19 cellular contexts compared by ENCODE assay signal in the genomic region with DNA sequence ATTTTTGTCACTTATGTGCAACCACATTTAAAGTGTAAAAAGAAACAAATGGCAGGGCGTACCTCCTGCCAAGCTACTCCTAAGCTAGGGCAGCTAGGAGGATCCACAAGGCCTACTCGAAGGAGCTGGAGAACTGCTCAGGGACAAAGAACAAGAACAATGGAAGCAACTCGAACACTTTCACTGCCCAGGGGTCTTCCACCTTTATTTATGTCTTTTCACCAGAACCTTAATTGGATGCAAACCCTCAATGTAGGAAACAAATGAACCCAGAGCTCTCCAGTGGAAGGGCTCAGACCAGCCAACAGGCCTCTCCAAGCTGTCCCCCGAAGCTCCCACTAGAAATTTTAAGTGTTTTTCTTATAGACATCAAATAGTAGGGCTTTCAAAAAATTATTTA. TPM values are rescaled to one million over a fixed set of nuclear protein-coding genes. Genes with fewer than 3 reads are reported as not detected.
DNase-seq lines count a peak whose midpoint lies in the region; ATAC-seq and TF ChIP-seq lines count a peak whose summit lies in the region.
"Had no signal": no experiment of that assay in that cellular context is flagged by ENCODE, and none has a peak within 500 bp of the region (broad histone marks: within the 10 kb centered on the region; RNA-seq: fewer than 3 reads in every experiment).

No MANE protein-coding gene starts in this region.

- WGBS in heart right ventricle, 2 donors = 93 to 95% methylated on average over 4 of the region's 4 CpGs
- WGBS in esophagus muscularis mucosa = 98% methylated on average over 4 of the region's 4 CpGs
- WGBS in tibial nerve, 2 donors = 81 to 87% methylated on average over 4 of the region's 4 CpGs

- H3K9me3 Mint-ChIP-seq in osteocyte (ENCODE audit: unreplicated experiment) = peaks cover 4% of the 10 kb centered on the region

- H3K36me3 Mint-ChIP-seq in osteocyte (ENCODE audit: unreplicated experiment) = peaks cover 2% of the 10 kb centered on the region

- H3K27me3 ChIP-seq in left ventricle myocardium inferior (ENCODE audit: low read depth) = no peaks in the 10 kb centered on the region
- H3K27me3 ChIP-seq in heart right ventricle = no peaks in the 10 kb centered on the region
- H3K27me3 ChIP-seq in esophagus muscularis mucosa = no peaks in the 10 kb centered on the region
- no peaks in the 10 kb centered on the region for H3K27me3 ChIP-seq in tibial nerve

- H3K4me3 Mint-ChIP-seq in osteocyte (ENCODE audit: unreplicated experiment) = no peak overlapping the region
- H3K4me3 Mint-ChIP-seq: B cell had no signal

- intact Hi-C loops in left ventricle myocardium inferior (cut with micrococcal nuclease) (no loop called here), heart right ventricle (cut with DNase I) (loop anchor here in 2 of 10 donors (5.0 kb wide), 1 partner anchor 39 kb away; a partner anchor contains a TSS), esophagus muscularis mucosa (cut with DNase I) (no loop called here)

- no peak for ATAC-seq in heart right ventricle
- ATAC-seq in GM19455 (IDR thresholded peaks at IDR 0.05; ENCODE audit: unreplicated experiment) = no peak
- ATAC-seq: HepG2, Panc1 had no signal

- no peak for DNase-seq in left ventricle myocardium inferior
- DNase-seq in heart right ventricle = no peak
- peak; percentile 70 for DNase-seq in esophagus muscularis mucosa (ENCODE audit: extremely low spot score)
- DNase-seq in osteocyte (ENCODE audit: extremely low spot score, unreplicated experiment) = peak; percentile 15
- DNase-seq in tibial nerve (ENCODE audit: low spot score in 2 of 2) = no peak
- no peak for DNase-seq in SKM-1 (lab: John Stamatoyannopoulos, UW; ENCODE audit: unreplicated experiment)
- DNase-seq in medulla oblongata (ENCODE audit: extremely low spot score) = no peak
- DNase-seq: 8988T, GDM1, KBM-7, NCI-H1105, NCI-H1694, NCI-H2081 treated with DMSO at 0.1 percent for 48 hours, NCI-H446 treated with DMSO at 0.1 percent for 48 hours, NCI-H69 had no signal

- H3K4me1 Mint-ChIP-seq in osteocyte (ENCODE audit: unreplicated experiment) = peaks cover 62% of the 10 kb centered on the region
- H3K4me1 Mint-ChIP-seq: B cell had no signal

- no peaks in the 10 kb centered on the region for H3K27me3 Mint-ChIP-seq in osteocyte (ENCODE audit: unreplicated experiment)

- TF ChIP-seq CTCF in left ventricle myocardium inferior (IDR thresholded peaks at IDR 0.05; ENCODE audit: borderline replicate concordance) (no peak), heart right ventricle (IDR thresholded peaks at IDR 0.05) (no peak), esophagus muscularis mucosa (IDR thresholded peaks at IDR 0.05) (no peak), osteocyte (IDR thresholded peaks at IDR 0.05) (no peak), tibial nerve (IDR thresholded peaks at IDR 0.05) (no peak)

- TF ChIP-seq POLR2A in esophagus muscularis mucosa (IDR thresholded peaks at IDR 0.05; ENCODE audit: low read depth) = no peak
- no peak for TF ChIP-seq POLR2A in tibial nerve (IDR thresholded peaks at IDR 0.05)

- H3K36me3 ChIP-seq in left ventricle myocardium inferior (no peaks in the 10 kb centered on the region), heart right ventricle (no peaks in the 10 kb centered on the region), esophagus muscularis mucosa (no peaks in the 10 kb centered on the region), tibial nerve (no peaks in the 10 kb centered on the region)

- H3K4me1 ChIP-seq in left ventricle myocardium inferior = peaks cover 67% of the 10 kb centered on the region
- peaks cover 13 to 75% (median 56%) of the 10 kb centered on the region in 9 donors for H3K4me1 ChIP-seq in heart right ventricle
- H3K4me1 ChIP-seq in esophagus muscularis mucosa = peaks cover 45 to 54% (median 48%) of the 10 kb centered on the region in 4 donors
- H3K4me1 ChIP-seq in tibial nerve = peaks cover 0 to 78% (median 52%) of the 10 kb centered on the region in 4 donors

- no peak overlapping the region for H3K27ac Mint-ChIP-seq in osteocyte (ENCODE audit: unreplicated experiment)
- H3K27ac Mint-ChIP-seq: B cell had no signal

- H3K9me3 ChIP-seq in left ventricle myocardium inferior (replicated peaks) (no peaks in the 10 kb centered on the region), heart right ventricle (peaks cover 0 to 6% (median 0%) of the 10 kb centered on the region in 11 donors), esophagus muscularis mucosa (no peaks in the 10 kb centered on the region), tibial nerve (no peaks in the 10 kb centered on the region)

- H3K27ac ChIP-seq in left ventricle myocardium inferior (replicated peaks) (peak overlapping the region; percentile 91), heart right ventricle (peak overlapping the region in 4 of 10 donors; percentile 84 to 93 (median 90)), esophagus muscularis mucosa (replicated peaks in 1 of 4) (no peak overlapping the region), tibial nerve (peak overlapping the region in 3 of 4 donors; percentile 54 to 86 (median 83))

- H3K4me3 ChIP-seq in left ventricle myocardium inferior (no peak overlapping the region), heart right ventricle (no peak overlapping the region), esophagus muscularis mucosa (no peak overlapping the region), tibial nerve (no peak overlapping the region)

- TF ChIP-seq EP300 in esophagus muscularis mucosa (IDR thresholded peaks at IDR 0.05) = no peak
- no peak for TF ChIP-seq EP300 in tibial nerve (IDR thresholded peaks at IDR 0.05)

RNA-seq across cellular contexts. Expression of a gene that starts 39.9 kb away (rescaled TPM):
- total RNA-seq in left ventricle myocardium inferior = 32.7 TPM
- total RNA-seq in heart right ventricle = 10 to 100 TPM; 33.4 to 66.0 (median 46.0) TPM
- polyA plus RNA-seq in heart right ventricle = 10 to 100 TPM; 26.0 to 36.4 TPM
- total RNA-seq in esophagus muscularis mucosa = 100 to 1,000 TPM in 3 of 4 donors, 10 to 100 TPM in 1; 95.6 to 214 (median 140) TPM
- 274 and 281 TPM in 2 replicates for total RNA-seq in osteocyte
- 100 to 1,000 TPM in 3 of 4 donors, 10 to 100 TPM in 1; 91.9 to 162 (median 113) TPM for total RNA-seq in tibial nerve

Comparison
In these comparisons a context has a peak if more than half of its experiments do, and no peak if none do; other contexts are left out.
1. DNase-seq: peak in esophagus muscularis mucosa (single experiment) and osteocyte (single experiment); none in left ventricle myocardium inferior (single experiment), heart right ventricle (0 of 2), tibial nerve (0 of 2), SKM-1 (single experiment) and medulla oblongata (single experiment).
2. H3K27ac ChIP-seq: peak in left ventricle myocardium inferior (single experiment) and tibial nerve (3 of 4); none in esophagus muscularis mucosa (0 of 4).